In genomic region chr10:3472705-3473078, GRCh38 we compare ENCODE assay signal across 8 cellular contexts.
DNase-seq lines count a peak whose midpoint lies in the region; ATAC-seq and TF ChIP-seq lines count a peak whose summit lies in the region.

No MANE protein-coding gene starts in this region.

- H3K27ac ChIP-seq in thyroid gland: peak overlapping the region in 2 of 3 donors; percentile 35 to 70

- H3K4me1 ChIP-seq in thyroid gland: peaks cover 0 to 6% of the 10 kb centered on the region in 2 donors

- peaks cover 37% of the 10 kb centered on the region for H3K4me1 Mint-ChIP-seq in activated CD4-positive, alpha-beta T cell treated with anti-CD3 and anti-CD28 coated beads, Interleukin-2, amount 10 ng/mL, durations not matched to agents 7 days and 5 days

- no peaks in the 10 kb centered on the region for H3K27me3 ChIP-seq in thyroid gland

- intact Hi-C loops in left colon (cut with DNase I, micrococcal nuclease) (no loop called here), thyroid gland (cut with DNase I) (loop anchor here (10.0 kb wide), 1 partner anchor 282 kb away; no protein-coding TSS in a partner anchor)

- ATAC-seq in left colon (peak; percentile 78), HG02623 (IDR thresholded peaks at IDR 0.05; ENCODE audit: unreplicated experiment) (no peak), HG03520 (IDR thresholded peaks at IDR 0.05; ENCODE audit: unreplicated experiment) (no peak)

- 63 to 69% methylated on average over 5 of the region's 5 CpGs for WGBS in thyroid gland, 2 donors

- H3K4me3 Mint-ChIP-seq in activated CD4-positive, alpha-beta T cell treated with anti-CD3 and anti-CD28 coated beads, Interleukin-2, amount 10 ng/mL, durations not matched to agents 7 days and 5 days: peak overlapping the region; percentile 65

- H3K9me3 Mint-ChIP-seq in activated CD4-positive, alpha-beta T cell treated with anti-CD3 and anti-CD28 coated beads, Interleukin-2, amount 10 ng/mL, durations not matched to agents 7 days and 5 days: no peaks in the 10 kb centered on the region

- TF ChIP-seq CTCF in thyroid gland (IDR thresholded peaks at IDR 0.05): no peak

- TF ChIP-seq POLR2A in thyroid gland (IDR thresholded peaks at IDR 0.05): no peak

- POLR2A ChIA-PET in activated CD4-positive, alpha-beta T cell treated with anti-CD3 and anti-CD28 coated beads, Interleukin-2, amount 10 ng/mL, durations not matched to agents 7 days and 5 days (lab: Charles Lee): no interaction called here

- no peaks in the 10 kb centered on the region for H3K9me3 ChIP-seq in thyroid gland

- peak overlapping the region; percentile 85 for H3K27ac Mint-ChIP-seq in activated CD4-positive, alpha-beta T cell treated with anti-CD3 and anti-CD28 coated beads, Interleukin-2, amount 10 ng/mL, durations not matched to agents 7 days and 5 days

- peaks cover 15% of the 10 kb centered on the region for H3K27me3 Mint-ChIP-seq in activated CD4-positive, alpha-beta T cell treated with anti-CD3 and anti-CD28 coated beads, Interleukin-2, amount 10 ng/mL, durations not matched to agents 7 days and 5 days

- DNase-seq in activated CD4-positive, alpha-beta T cell treated with anti-CD3 and anti-CD28 coated beads, Interleukin-2, amount 10 ng/mL, durations not matched to agents 7 days and 5 days: no peak
- no peak for DNase-seq in activated CD4-positive, alpha-beta T cell treated with anti-CD3 and anti-CD28 coated beads, Interleukin-2, amount 50 U/mL, for 4 hours
- DNase-seq in astrocyte of the hippocampus (ENCODE audit: low read depth, low spot score) (peak; percentile 76), left colon (no peak), thyroid gland (no peak), GM19240 (ENCODE audit: insufficient read length, low spot score) (no peak)

- H3K36me3 ChIP-seq in thyroid gland: no peaks in the 10 kb centered on the region

- no peaks in the 10 kb centered on the region for H3K36me3 Mint-ChIP-seq in activated CD4-positive, alpha-beta T cell treated with anti-CD3 and anti-CD28 coated beads, Interleukin-2, amount 10 ng/mL, durations not matched to agents 7 days and 5 days (ENCODE audit: low read depth)

- H3K4me3 ChIP-seq in thyroid gland (replicated peaks in 1 of 3): no peak overlapping the region

- CTCF ChIA-PET in activated CD4-positive, alpha-beta T cell treated with anti-CD3 and anti-CD28 coated beads, Interleukin-2, amount 10 ng/mL, durations not matched to agents 7 days and 5 days (lab: Charles Lee): no interaction called here
